Comparison of ENCODE assay signal across 22 cellular contexts in the genomic region with DNA sequence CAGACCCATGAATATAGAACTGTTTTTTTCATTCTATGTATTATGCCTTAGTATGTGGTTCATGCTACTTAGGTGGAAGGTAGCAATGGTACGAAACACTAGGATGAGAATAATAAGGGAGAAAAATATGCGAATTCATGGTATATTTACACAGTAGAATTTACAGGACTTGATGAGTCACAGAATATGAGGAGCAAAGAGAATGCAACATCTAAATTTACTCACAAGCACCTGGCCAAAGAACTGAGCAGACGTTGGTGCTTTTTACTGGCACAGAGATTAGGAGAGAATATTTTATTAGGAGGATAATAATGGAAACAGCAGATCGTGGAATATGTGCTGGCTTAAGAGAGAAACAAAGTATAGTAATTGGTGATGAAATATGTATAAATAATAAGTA.
"Had no signal": no experiment of that assay in that cellular context is flagged by ENCODE, and none has a peak within 500 bp of the region (broad histone marks: within the 10 kb centered on the region; RNA-seq: fewer than 3 reads in every experiment).

No MANE protein-coding gene starts in this region.

- H3K9me3 Mint-ChIP-seq: activated CD4-positive, alpha-beta T cell treated with anti-CD3 and anti-CD28 coated beads, Interleukin-2, amount 10 ng/mL, durations not matched to agents 7 days and 5 days had no signal

- H3K4me3 ChIP-seq: PC-9 had no signal

- H3K36me3 Mint-ChIP-seq: activated CD4-positive, alpha-beta memory T cell treated with anti-CD3 and anti-CD28 coated beads for 36 hours; activated naive CD8-positive, alpha-beta T cell; brain had no signal

- H3K27me3 Mint-ChIP-seq: activated CD4-positive, alpha-beta memory T cell treated with anti-CD3 and anti-CD28 coated beads for 36 hours; activated CD4-positive, alpha-beta T cell treated with anti-CD3 and anti-CD28 coated beads, Interleukin-2, amount 10 ng/mL, durations not matched to agents 7 days and 5 days; activated naive CD8-positive, alpha-beta T cell; brain; T-helper 17 cell had no signal

- H3K4me3 Mint-ChIP-seq: activated CD4-positive, alpha-beta memory T cell treated with anti-CD3 and anti-CD28 coated beads for 36 hours; activated CD4-positive, alpha-beta T cell treated with anti-CD3 and anti-CD28 coated beads, Interleukin-2, amount 10 ng/mL, durations not matched to agents 7 days and 5 days; activated naive CD4-positive, alpha-beta T cell treated with anti-CD3 and anti-CD28 coated beads for 36 hours; activated naive CD8-positive, alpha-beta T cell; activated T-cell treated with anti-CD3 and anti-CD28 coated beads, Interleukin-2, amount 50 U/mL, for 4 hours; brain; T-helper 17 cell had no signal

- H3K27ac Mint-ChIP-seq: activated CD4-positive, alpha-beta memory T cell treated with anti-CD3 and anti-CD28 coated beads for 36 hours; activated CD4-positive, alpha-beta T cell treated with anti-CD3 and anti-CD28 coated beads, Interleukin-2, amount 10 ng/mL, durations not matched to agents 7 days and 5 days; activated naive CD4-positive, alpha-beta T cell treated with anti-CD3 and anti-CD28 coated beads for 36 hours; activated naive CD8-positive, alpha-beta T cell; brain; T-helper 17 cell had no signal

- DNase-seq: activated CD4-positive, alpha-beta memory T cell treated with anti-CD3 and anti-CD28 coated beads for 36 hours; activated CD4-positive, alpha-beta T cell treated with anti-CD3 and anti-CD28 coated beads, Interleukin-2, amount 10 ng/mL, durations not matched to agents 7 days and 5 days; activated CD4-positive, CD25-positive, alpha-beta regulatory T cell; activated CD8-positive, alpha-beta memory T cell treated with anti-CD3 and anti-CD28 coated beads for 24 hours; activated gamma-delta T cell; activated naive CD4-positive, alpha-beta T cell treated with anti-CD3 and anti-CD28 coated beads for 36 hours; activated T-cell treated with anti-CD3 and anti-CD28 coated beads, Interleukin-2, amount 50 U/mL, for 4 hours; amygdala; cerebellar nuclear complex; NCI-H1092; NCI-H1417; NCI-H1930; NCI-H2107; NCI-H345; NCI-H510A; NCI-H69; PC-9; SIG-M5; T-helper 17 cell; T-helper 9 cell had no signal

- H3K4me1 Mint-ChIP-seq: activated CD4-positive, alpha-beta T cell treated with anti-CD3 and anti-CD28 coated beads, Interleukin-2, amount 10 ng/mL, durations not matched to agents 7 days and 5 days; brain; T-helper 17 cell had no signal

- ATAC-seq: activated T-cell treated with anti-CD3 and anti-CD28 coated beads, Interleukin-2, amount 50 U/mL, for 4 hours; T-helper 17 cell had no signal
